8 cellular contexts compared by ENCODE assay signal in the genomic region with DNA sequence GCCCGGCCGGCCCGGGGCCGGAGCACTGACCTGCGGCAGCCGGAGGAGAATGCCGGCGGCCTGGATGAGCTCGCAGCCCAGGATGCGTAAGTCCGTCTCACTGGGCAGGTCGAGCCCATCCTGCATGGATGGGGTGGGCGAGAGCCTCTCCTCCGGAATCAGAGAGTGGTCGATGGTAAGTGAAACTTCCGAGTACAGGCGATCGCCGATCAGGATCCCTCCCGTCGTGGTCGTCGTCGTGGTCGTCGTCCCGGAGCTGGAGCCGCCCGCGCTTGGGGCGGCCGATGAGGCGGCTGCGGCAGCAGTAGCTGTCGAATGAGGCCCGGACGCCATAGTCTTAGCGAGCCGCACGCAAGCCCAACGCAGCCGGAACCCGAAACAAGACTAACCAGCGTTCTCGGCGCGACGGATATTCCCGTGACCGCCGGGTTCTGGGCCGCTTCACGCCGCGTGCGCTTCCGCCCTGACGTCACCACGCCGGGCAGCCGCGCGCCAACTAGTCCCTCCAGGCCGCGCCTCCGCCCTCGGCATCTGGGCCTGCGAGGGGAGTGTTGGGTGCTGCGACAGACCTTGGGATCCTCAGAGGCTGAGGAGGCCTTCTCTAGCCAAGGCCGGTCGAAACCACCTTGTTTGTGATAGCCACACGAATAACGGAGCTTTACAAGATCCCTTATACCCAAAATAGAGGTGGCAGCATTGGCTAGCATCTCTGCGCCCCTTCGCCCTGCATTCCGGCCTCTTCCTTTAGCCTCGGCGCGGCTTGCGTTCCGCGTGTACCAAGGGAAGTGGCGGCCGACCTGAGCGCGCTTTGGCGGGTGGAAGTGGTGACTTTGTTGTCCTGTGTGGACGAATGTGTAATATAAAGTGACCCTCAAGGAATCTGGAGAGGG. TPM values are rescaled to one million over a fixed set of nuclear protein-coding genes. Genes with fewer than 3 reads are reported as not detected.
DNase-seq lines count a peak whose midpoint lies in the region; ATAC-seq and TF ChIP-seq lines count a peak whose summit lies in the region.

Gene CCNL1 (minus strand): TSS at position 386 of the 890 bp plus-strand sequence. CDS start 53 bp downstream, at position 333.

- peak within 1 kb of the TSS; percentile 90 for H3K4me3 Mint-ChIP-seq in activated T-cell treated with anti-CD3 and anti-CD28 coated beads, Interleukin-2, amount 50 U/mL, for 24 hours

- peak within 1 kb of the TSS; percentile 96 to 98 for H3K4me3 ChIP-seq in mucosa of rectum (ENCODE audit: low read length in 2 of 2)

- H3K27ac ChIP-seq in mucosa of rectum (ENCODE audit: low read depth in 2 of 2, low read length in 2 of 2): peak within 1 kb of the TSS; percentile 99 to 100

- DNase-seq in DMS79 (lab: John Stamatoyannopoulos, UW): peak; percentile 86
- peak; percentile 88 for DNase-seq in KG1 (lab: John Stamatoyannopoulos, UW)
- DNase-seq in activated T-cell treated with anti-CD3 and anti-CD28 coated beads, Interleukin-2, amount 50 U/mL, for 24 hours: peak; percentile 97
- peak; percentile 99 for DNase-seq in erythroblast (lab: John Stamatoyannopoulos, UW)
- DNase-seq in stimulated activated CD8-positive, alpha-beta memory T cell treated with anti-CD3 and anti-CD28 coated beads, Interleukin-4, amount 100 ng/mL, for 4 hours (ENCODE audit: low read depth in 2 of 2, low spot score in 1 of 2): peak; percentile 88 to 92

- peaks cover 33 to 39% of the 10 kb centered on the region in 2 donors for H3K36me3 ChIP-seq in mucosa of rectum (ENCODE audit: control insufficient read depth in 2 of 2, insufficient read depth in 2 of 2, low read length in 2 of 2)

- peaks cover 77% of the 10 kb centered on the region for H3K36me3 Mint-ChIP-seq in activated T-cell treated with anti-CD3 and anti-CD28 coated beads, Interleukin-2, amount 50 U/mL, for 24 hours (ENCODE audit: low read depth)

- no peaks in the 10 kb centered on the region for H3K27me3 ChIP-seq in mucosa of rectum (ENCODE audit: control insufficient read depth in 2 of 2, insufficient read depth in 2 of 2, low read length in 2 of 2)

- peak within 1 kb of the TSS; percentile 98 to 99 for H3K9ac ChIP-seq in mucosa of rectum (ENCODE audit: low read depth in 1 of 2, low read length in 2 of 2)

- ATAC-seq in GM21737 (IDR thresholded peaks at IDR 0.05; ENCODE audit: unreplicated experiment): peak; percentile 80

- TF ChIP-seq POLR2A in erythroblast (IDR thresholded peaks at IDR 0.05; ENCODE audit: low read length): peak; percentile 100

- H3K9me3 Mint-ChIP-seq in activated T-cell treated with anti-CD3 and anti-CD28 coated beads, Interleukin-2, amount 50 U/mL, for 24 hours: no peaks in the 10 kb centered on the region

- H3K4me1 ChIP-seq in mucosa of rectum (ENCODE audit: control insufficient read depth in 2 of 2, insufficient read depth in 2 of 2, low read length in 2 of 2): peaks cover 40 to 48% of the 10 kb centered on the region in 2 donors

- H3K27me3 Mint-ChIP-seq in activated T-cell treated with anti-CD3 and anti-CD28 coated beads, Interleukin-2, amount 50 U/mL, for 24 hours: no peaks in the 10 kb centered on the region

- peaks cover 49% of the 10 kb centered on the region for H3K4me1 Mint-ChIP-seq in activated T-cell treated with anti-CD3 and anti-CD28 coated beads, Interleukin-2, amount 50 U/mL, for 24 hours (ENCODE audit: low read depth)

- H3K27ac Mint-ChIP-seq in activated T-cell treated with anti-CD3 and anti-CD28 coated beads, Interleukin-2, amount 50 U/mL, for 24 hours: peak within 1 kb of the TSS; percentile 100

- no peaks in the 10 kb centered on the region for H3K9me3 ChIP-seq in mucosa of rectum (ENCODE audit: control insufficient read depth in 2 of 2, low read length in 2 of 2)

TF ChIP-seq in PFSK-1, 5 proteins besides CTCF, POLR2A, EP300 and RAD21:
- TF ChIP-seq FOXP2 (optimal IDR thresholded peaks at IDR 0.05; ENCODE audit: borderline replicate concordance, extremely low read depth, extremely low read length, insufficient read depth): peak; percentile 97
- TF ChIP-seq, protein P1, sequence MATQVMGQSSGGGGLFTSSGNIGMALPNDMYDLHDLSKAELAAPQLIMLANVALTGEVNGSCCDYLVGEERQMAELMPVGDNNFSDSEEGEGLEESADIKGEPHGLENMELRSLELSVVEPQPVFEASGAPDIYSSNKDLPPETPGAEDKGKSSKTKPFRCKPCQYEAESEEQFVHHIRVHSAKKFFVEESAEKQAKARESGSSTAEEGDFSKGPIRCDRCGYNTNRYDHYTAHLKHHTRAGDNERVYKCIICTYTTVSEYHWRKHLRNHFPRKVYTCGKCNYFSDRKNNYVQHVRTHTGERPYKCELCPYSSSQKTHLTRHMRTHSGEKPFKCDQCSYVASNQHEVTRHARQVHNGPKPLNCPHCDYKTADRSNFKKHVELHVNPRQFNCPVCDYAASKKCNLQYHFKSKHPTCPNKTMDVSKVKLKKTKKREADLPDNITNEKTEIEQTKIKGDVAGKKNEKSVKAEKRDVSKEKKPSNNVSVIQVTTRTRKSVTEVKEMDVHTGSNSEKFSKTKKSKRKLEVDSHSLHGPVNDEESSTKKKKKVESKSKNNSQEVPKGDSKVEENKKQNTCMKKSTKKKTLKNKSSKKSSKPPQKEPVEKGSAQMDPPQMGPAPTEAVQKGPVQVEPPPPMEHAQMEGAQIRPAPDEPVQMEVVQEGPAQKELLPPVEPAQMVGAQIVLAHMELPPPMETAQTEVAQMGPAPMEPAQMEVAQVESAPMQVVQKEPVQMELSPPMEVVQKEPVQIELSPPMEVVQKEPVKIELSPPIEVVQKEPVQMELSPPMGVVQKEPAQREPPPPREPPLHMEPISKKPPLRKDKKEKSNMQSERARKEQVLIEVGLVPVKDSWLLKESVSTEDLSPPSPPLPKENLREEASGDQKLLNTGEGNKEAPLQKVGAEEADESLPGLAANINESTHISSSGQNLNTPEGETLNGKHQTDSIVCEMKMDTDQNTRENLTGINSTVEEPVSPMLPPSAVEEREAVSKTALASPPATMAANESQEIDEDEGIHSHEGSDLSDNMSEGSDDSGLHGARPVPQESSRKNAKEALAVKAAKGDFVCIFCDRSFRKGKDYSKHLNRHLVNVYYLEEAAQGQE (IDR thresholded peaks at IDR 0.05; ENCODE audit: insufficient read depth in 1 of 2, low read depth in 2 of 2, low read length in 2 of 2): peak; percentile 16 to 59; a peak in 1 of 4 replicates
- TF ChIP-seq POLR2AphosphoS5 (IDR thresholded peaks at IDR 0.05; ENCODE audit: low read depth, low read length): peak; percentile 95
- TF ChIP-seq TAF1 (IDR thresholded peaks at IDR 0.05; ENCODE audit: borderline replicate concordance, insufficient read depth, low read length): peak; percentile 97
- TF ChIP-seq SIN3A (IDR thresholded peaks at IDR 0.05; ENCODE audit: borderline replicate concordance, insufficient read depth, low read length): peak; percentile 50; the same call in 1 of the 2 replicates
TF ChIP-seq in PFSK-1: peak in this region for 5.

RNA-seq across cellular contexts. Expression of gene CCNL1, which starts in this region (rescaled TPM):
- polyA plus RNA-seq in PFSK-1 (2012; ENCODE audit: insufficient read length, low read depth): 22.1 TPM

Comparison
In these comparisons a context has a peak if more than half of its experiments do, and no peak if none do; other contexts are left out.
1. Peak in every context shown above with its lines: DNase-seq, ATAC-seq, H3K4me3 ChIP-seq and H3K27ac ChIP-seq.